24 cellular contexts compared by ENCODE assay signal in genomic region chr17:56815711-56816110, GRCh38. TPM values are rescaled to one million over a fixed set of nuclear protein-coding genes. Genes with fewer than 3 reads are reported as not detected.
DNase-seq lines count a peak whose midpoint lies in the region; ATAC-seq, FAIRE-seq and TF ChIP-seq lines count a peak whose summit lies in the region.
"Had no signal": no experiment of that assay in that cellular context is flagged by ENCODE, and none has a peak within 500 bp of the region (broad histone marks: within the 10 kb centered on the region; RNA-seq: fewer than 3 reads in every experiment).

No MANE protein-coding gene starts in this region.

- no peak for FAIRE-seq in HepG2 (lab: Jason Lieb, UNC)
- FAIRE-seq in D721Med (lab: Jason Lieb, UNC), result no peak
- FAIRE-seq: keratinocyte had no signal

- TF ChIP-seq EP300 in HepG2 (IDR thresholded peaks at IDR 0.05; ENCODE audit: low read depth in 2 of 2, low read length in 2 of 2) (no peak), HepG2 (CRISPR knock-in tag; IDR thresholded peaks at IDR 0.05; ENCODE audit: borderline replicate concordance) (no peak)

- CTCF ChIA-PET in HepG2 (lab: Yijun Ruan, JAX; ENCODE audit: low intra/inter-chr PET ratio, low total read pairs), result no interaction called here

- intact Hi-C loops in HepG2 (cut with micrococcal nuclease; ENCODE audit: unreplicated experiment), result no loop called here

- H3K4me3 ChIP-seq in astrocyte of the spinal cord (ENCODE audit: low read depth, low read length), result no peak overlapping the region
- no peak overlapping the region for H3K4me3 ChIP-seq in HepG2 (replicated peaks in 1 of 3; ENCODE audit: insufficient read depth in 1 of 3, low read depth in 2 of 3, low read length in 3 of 3)
- H3K4me3 ChIP-seq: cardiac muscle cell, lower lobe of right lung, thyroid gland had no signal

- no peaks in the 10 kb centered on the region for H3K9me3 ChIP-seq in HepG2 (ENCODE audit: low read length)
- H3K9me3 ChIP-seq: lower lobe of right lung, thyroid gland had no signal

- no TSS peak for BruUV-seq in HepG2 (replicated peaks; lab: Mats Ljungman, UMichigan)

- H3K9ac ChIP-seq in HepG2 (ENCODE audit: insufficient read depth, low read depth, low read length), result no peak overlapping the region

- H3K27me3 ChIP-seq in HepG2 (ENCODE audit: control insufficient read depth in 1 of 2, insufficient read depth in 2 of 2, low read length in 2 of 2), result peaks cover 0 to 36% of the 10 kb centered on the region in 2 experiments; a peak in 4 of 5 replicates
- H3K27me3 ChIP-seq: cardiac muscle cell, thyroid gland had no signal

- in situ Hi-C loops in astrocyte of the spinal cord (cut with HindIII; ENCODE audit: low sequenced_read_pairs) (no loop called here), HepG2 (cut with HindIII; ENCODE audit: extremely low pct_ligation_motif_present, low pct_unique_long_range_greater_than_20kb) (loop anchor here (5.0 kb wide), 1 partner anchor 127 kb away; no protein-coding TSS in a partner anchor)

- no peak for ATAC-seq in HepG2
- ATAC-seq: esophagus mucosa, lower lobe of right lung, right cardiac atrium had no signal

- TF ChIP-seq CTCF in astrocyte of the spinal cord (IDR thresholded peaks at IDR 0.05; ENCODE audit: low read depth, low read length) (no peak), HepG2 (CRISPR knock-in tag; IDR thresholded peaks at IDR 0.05) (no peak), D721Med (IDR thresholded peaks at IDR 0.05; ENCODE audit: insufficient read depth, missing control alignments) (no peak)

- no peaks in the 10 kb centered on the region for H3K79me2 ChIP-seq in HepG2 (ENCODE audit: insufficient read depth, low read length)

- TF ChIP-seq RAD21 in HepG2 (CRISPR knock-in tag; IDR thresholded peaks at IDR 0.05), result no peak

- H2AFZ ChIP-seq in HepG2 (ENCODE audit: low read length), result no peak overlapping the region

- no peaks in the 10 kb centered on the region for H4K20me1 ChIP-seq in HepG2 (ENCODE audit: insufficient read depth, low read length)

- DNase-seq in AG08395 (ENCODE audit: low spot score) (peak; percentile 22), HT1080 (ENCODE audit: low read depth) (peak; percentile 66), astrocyte of the spinal cord (ENCODE audit: low read depth, low spot score) (peak; percentile 51), fibroblast of the conjunctiva (ENCODE audit: low read depth) (peak; percentile 10), germinal center (ENCODE audit: low spot score) (no peak), HepG2 (ENCODE audit: low spot score) (no peak), NCI-H2196 treated with DMSO at 0.1 percent for 48 hours (lab: John Stamatoyannopoulos, UW; ENCODE audit: unreplicated experiment) (no peak), D721Med (ENCODE audit: insufficient read length, low spot score) (no peak)
- DNase-seq: activated CD4-positive, CD25-positive, alpha-beta regulatory T cell treated with anti-CD3 and anti-CD28 coated beads, Interleukin-2, amount 50 U/mL, for 72 hours; activated naive CD8-positive, alpha-beta T cell treated with anti-CD3 and anti-CD28 coated beads for 36 hours; DMS79 treated with DMSO at 0.1 percent for 48 hours; GOT3; hippocampal formation; lower lobe of right lung; MV-4-11; NCI-H187 treated with DMSO at 0.1 percent for 48 hours; NK-92 treated with Interleukin-12 subunit alpha and Interleukin-12 subunit beta, amount 100 ng/mL, for 24 hours; occipital lobe; right cardiac atrium; stimulated activated naive CD4-positive, alpha-beta T cell treated with Interleukin-2 at 50 U/mL for 16 hours; thyroid gland had no signal

- peaks cover 15% of the 10 kb centered on the region for H3K4me1 ChIP-seq in HepG2 (ENCODE audit: insufficient read depth, low read length)
- H3K4me1 ChIP-seq: lower lobe of right lung had no signal

- POLR2A ChIA-PET in HepG2 (lab: Yijun Ruan, JAX), result no interaction called here

- 41% methylated on average over 6 of the region's 6 CpGs for WGBS in HepG2 (ENCODE audit: low lambda C conversion rate)

- no peaks in the 10 kb centered on the region for H3K36me3 ChIP-seq in HepG2 (replicated peaks in 1 of 2; ENCODE audit: control insufficient read depth in 1 of 2, insufficient read depth in 2 of 2, low read length in 2 of 2)
- H3K36me3 ChIP-seq: cardiac muscle cell, lower lobe of right lung, thyroid gland had no signal

- TF ChIP-seq POLR2A in HepG2 (IDR thresholded peaks at IDR 0.05; ENCODE audit: insufficient read depth in 1 of 2, low read depth in 2 of 2, low read length in 2 of 2), result no peak

- H3K27ac ChIP-seq in HepG2 (ENCODE audit: extremely low read length, insufficient read depth, low read length), result no peak overlapping the region
- H3K27ac ChIP-seq: cardiac muscle cell, lower lobe of right lung, thyroid gland had no signal

- no peak overlapping the region for H3K4me2 ChIP-seq in HepG2 (ENCODE audit: low read depth, low read length)

TF ChIP-seq in HepG2, 621 proteins besides CTCF, POLR2A, EP300 and RAD21 (continues in another document):
- TF ChIP-seq TIGD3 (CRISPR knock-in tag; IDR thresholded peaks at IDR 0.05; ENCODE audit: borderline replicate concordance) (no peak), ASH2L (IDR thresholded peaks at IDR 0.05; ENCODE audit: insufficient read length, low read depth, low read length) (no peak), ZFP36L1 (CRISPR knock-in tag; IDR thresholded peaks at IDR 0.05) (no peak), ZFP62 (CRISPR knock-in tag; IDR thresholded peaks at IDR 0.05) (no peak), ZNF17 (CRISPR knock-in tag; IDR thresholded peaks at IDR 0.05) (no peak)

RNA-seq across cellular contexts. Expression of gene C17orf67, which starts 18.0 kb away (rescaled TPM):
- total RNA-seq in HT1080 (2014; rRNA removed; shearing (Covaris generic)), result 1.3 and 1.6 TPM in 2 replicates
- polyA plus RNA-seq in HT1080 (2015; cell fraction: cytosol; rRNA removed), result 0.46 and 1.4 TPM in 2 replicates
- 0.79 and 2.3 TPM in 2 replicates for polyA plus RNA-seq in HT1080 (2015; cell fraction: nucleus; rRNA removed)
- 0.62 and 0.86 TPM in 2 replicates for total RNA-seq in HepG2 (2016; rRNA removed; fragmentation: Illumina TruSeq; extraction: Trizol)
- 0.62 and 0.71 TPM in 2 replicates for total RNA-seq in HepG2 (2016; cell fraction: cytosol; rRNA removed; fragmentation: Illumina TruSeq; extraction: Trizol; ENCODE audit: low read depth)
- total RNA-seq in HepG2 (2016; cell fraction: insoluble cytoplasmic fraction; rRNA removed; fragmentation: Illumina TruSeq; extraction: Trizol), result 0.86 and 1.00 TPM in 2 replicates
- 1.1 and 1.2 TPM in 2 replicates for total RNA-seq in HepG2 (2016; cell fraction: membrane; rRNA removed; fragmentation: Illumina TruSeq; extraction: Trizol)
- 0.47 and 0.68 TPM in 2 replicates for total RNA-seq in HepG2 (2016; cell fraction: nucleus; rRNA removed; fragmentation: Illumina TruSeq; extraction: Trizol)
- polyA plus RNA-seq in HepG2 (2011; rRNA removed), result 0.35 and 0.41 TPM in 2 replicates
- polyA plus RNA-seq in HepG2 (2011; cell fraction: cytosol; rRNA removed), result 0.13 and 0.24 TPM in 2 replicates
- polyA plus RNA-seq in HepG2 (2011; cell fraction: nucleus; rRNA removed), result 0.37 and 0.81 TPM in 2 replicates
- 0.44 and 0.50 TPM in 2 replicates for polyA plus RNA-seq in HepG2 (2012)
- 0.77 and 0.84 TPM in 2 replicates for polyA plus RNA-seq in HepG2 (2016; cell fraction: cytosol; fragmentation: Illumina TruSeq; extraction: Trizol; ENCODE audit: low read depth)
- 0.55 and 0.73 TPM in 2 replicates for polyA plus RNA-seq in HepG2 (2016; cell fraction: insoluble cytoplasmic fraction; fragmentation: Illumina TruSeq; extraction: Trizol; ENCODE audit: low read depth)
- 0.72 and 1.00 TPM in 2 replicates for polyA plus RNA-seq in HepG2 (2016; cell fraction: membrane; fragmentation: Illumina TruSeq; extraction: Trizol; ENCODE audit: low read depth)
- polyA plus RNA-seq in HepG2 (2016; cell fraction: nucleus; fragmentation: Illumina TruSeq; extraction: Trizol; ENCODE audit: insufficient read depth, low read depth), result 0.29 and 0.92 TPM in 2 replicates
- 0.06 and 3.9 TPM in 2 replicates for polyA minus RNA-seq in HepG2 (2011; rRNA and poly(A)+ RNA removed; ENCODE audit: low replicate concordance)
- polyA minus RNA-seq in HepG2 (2011; cell fraction: cytosol; rRNA and poly(A)+ RNA removed), result 0.40 and 0.53 TPM in 2 replicates
- polyA minus RNA-seq in HepG2 (2011; cell fraction: nucleus; rRNA and poly(A)+ RNA removed), result not detected in 2 replicates

RNA-seq across cellular contexts. Expression of gene DGKE, which starts 18.2 kb away (rescaled TPM):
- total RNA-seq in HT1080 (2014; rRNA removed; shearing (Covaris generic)), result 5.4 and 6.1 TPM in 2 replicates
- 3.0 and 3.2 TPM in 2 replicates for polyA plus RNA-seq in HT1080 (2015; cell fraction: cytosol; rRNA removed)
- 10.6 and 16.4 TPM in 2 replicates for polyA plus RNA-seq in HT1080 (2015; cell fraction: nucleus; rRNA removed)
- 3.2 and 5.3 TPM in 2 replicates for total RNA-seq in HepG2 (2016; rRNA removed; fragmentation: Illumina TruSeq; extraction: Trizol)
- 4.6 and 5.3 TPM in 2 replicates for total RNA-seq in HepG2 (2016; cell fraction: cytosol; rRNA removed; fragmentation: Illumina TruSeq; extraction: Trizol; ENCODE audit: low read depth)
- total RNA-seq in HepG2 (2016; cell fraction: insoluble cytoplasmic fraction; rRNA removed; fragmentation: Illumina TruSeq; extraction: Trizol), result 2.3 and 6.0 TPM in 2 replicates
- 2.1 and 2.6 TPM in 2 replicates for total RNA-seq in HepG2 (2016; cell fraction: membrane; rRNA removed; fragmentation: Illumina TruSeq; extraction: Trizol)
- 16.7 and 17.4 TPM in 2 replicates for total RNA-seq in HepG2 (2016; cell fraction: nucleus; rRNA removed; fragmentation: Illumina TruSeq; extraction: Trizol)
- polyA plus RNA-seq in HepG2 (2011; rRNA removed), result 3.2 and 3.3 TPM in 2 replicates
- polyA plus RNA-seq in HepG2 (2011; cell fraction: cytosol; rRNA removed), result 0.70 and 0.79 TPM in 2 replicates
- polyA plus RNA-seq in HepG2 (2011; cell fraction: nucleus; rRNA removed), result 16.9 and 20.1 TPM in 2 replicates
- polyA plus RNA-seq in HepG2 (2012), result 2.8 and 3.1 TPM in 2 replicates
- polyA plus RNA-seq in HepG2 (2016; cell fraction: cytosol; fragmentation: Illumina TruSeq; extraction: Trizol; ENCODE audit: low read depth), result 0.44 and 0.50 TPM in 2 replicates
- polyA plus RNA-seq in HepG2 (2016; cell fraction: insoluble cytoplasmic fraction; fragmentation: Illumina TruSeq; extraction: Trizol; ENCODE audit: low read depth), result 1.8 and 2.1 TPM in 2 replicates
- 0.84 and 1.6 TPM in 2 replicates for polyA plus RNA-seq in HepG2 (2016; cell fraction: membrane; fragmentation: Illumina TruSeq; extraction: Trizol; ENCODE audit: low read depth)
- polyA plus RNA-seq in HepG2 (2016; cell fraction: nucleus; fragmentation: Illumina TruSeq; extraction: Trizol; ENCODE audit: insufficient read depth, low read depth), result 16.9 and 18.5 TPM in 2 replicates
- 6.0 and 7.6 TPM in 2 replicates for polyA minus RNA-seq in HepG2 (2011; rRNA and poly(A)+ RNA removed; ENCODE audit: low replicate concordance)
- polyA minus RNA-seq in HepG2 (2011; cell fraction: cytosol; rRNA and poly(A)+ RNA removed), result 1.6 and 3.0 TPM in 2 replicates
- 17.4 and 18.2 TPM in 2 replicates for polyA minus RNA-seq in HepG2 (2011; cell fraction: nucleus; rRNA and poly(A)+ RNA removed)

Comparison
In these comparisons a context has a peak if more than half of its experiments do, and no peak if none do; other contexts are left out.
1. DNase-seq: peak in AG08395 (single experiment), HT1080 (single experiment), astrocyte of the spinal cord (single experiment) and fibroblast of the conjunctiva (single experiment); none in germinal center (single experiment), HepG2 (single experiment), NCI-H2196 treated with DMSO at 0.1 percent for 48 hours (single experiment) and D721Med (single experiment).